In genomic region chr19:56333506-56333905, GRCh38 we compare ENCODE assay signal across 8 cellular contexts. TPM values are rescaled to one million over a fixed set of nuclear protein-coding genes. Genes with fewer than 3 reads are reported as not detected.
DNase-seq lines count a peak whose midpoint lies in the region; ATAC-seq and TF ChIP-seq lines count a peak whose summit lies in the region.

No MANE protein-coding gene starts in this region.

- H3K27me3 ChIP-seq in psoas muscle (ENCODE audit: insufficient read depth in 3 of 3, low read length in 2 of 3), result no peaks in the 10 kb centered on the region

- intact Hi-C loops in psoas muscle (cut with DNase I), result loop anchor here in 1 of 2 donors (5.0 kb wide), 1 partner anchor 81 kb away; no protein-coding TSS in a partner anchor

- H3K4me3 ChIP-seq in AG10803 (ENCODE audit: low read length) (no peak overlapping the region), GM12875 (ENCODE audit: low read depth, low read length) (no peak overlapping the region), WI38 (ENCODE audit: low read depth, low read length) (no peak overlapping the region), psoas muscle (no peak overlapping the region)

- TF ChIP-seq CTCF in AG10803 (conservative IDR thresholded peaks at IDR 0.05; ENCODE audit: low read length) (peak; percentile 79), GM12875 (IDR thresholded peaks at IDR 0.05; ENCODE audit: borderline replicate concordance, insufficient read depth, low read depth, low read length) (peak; percentile 60; the same call in 1 of the 2 replicates), WI38 (IDR thresholded peaks at IDR 0.05; ENCODE audit: low read depth, low read length) (peak; percentile 58), psoas muscle (IDR thresholded peaks at IDR 0.05) (peak; percentile 31)

- ATAC-seq in psoas muscle (no peak), HG03521 (IDR thresholded peaks at IDR 0.05; ENCODE audit: unreplicated experiment) (no peak)

- H3K36me3 ChIP-seq in psoas muscle (ENCODE audit: insufficient read depth in 1 of 2, low read depth in 1 of 2), result no peaks in the 10 kb centered on the region

- no peak overlapping the region for H3K27ac ChIP-seq in psoas muscle

- no peaks in the 10 kb centered on the region for H3K4me1 ChIP-seq in psoas muscle

- peaks cover 37% of the 10 kb centered on the region for H3K9me3 ChIP-seq in psoas muscle

- peak; percentile 65 for DNase-seq in AG10803 (ENCODE audit: low read depth)
- DNase-seq in NCI-H2171 (lab: John Stamatoyannopoulos, UW), result peak; percentile 31
- DNase-seq in fibroblast of gingiva (ENCODE audit: low read depth), result peak; percentile 41
- DNase-seq in psoas muscle, result no peak
- no peak for DNase-seq in mesenteric fat pad (ENCODE audit: low spot score)

RNA-seq across cellular contexts. Expression of gene ZSCAN5A, which starts 18.9 kb away (rescaled TPM):
- 10 to 100 TPM in 3 of 4 donors, 1 to 10 TPM in 1; 9.1 to 16.3 (median 10.9) TPM for total RNA-seq in psoas muscle
- 10 to 100 TPM in 1 of 3 donors, 1 to 10 TPM in 2; 3.8 to 13.1 (median 9.9) TPM for polyA plus RNA-seq in psoas muscle
- total RNA-seq in mesenteric fat pad, result 12.9 TPM

RNA-seq across cellular contexts. Expression of gene ZNF582, which starts 59.8 kb away (rescaled TPM):
- total RNA-seq in psoas muscle (1 to 10 TPM; 1.1 to 2.6 (median 1.3) TPM), mesenteric fat pad (3.1 TPM)
- polyA plus RNA-seq in psoas muscle, result 1 to 10 TPM; 1.1 to 2.4 (median 1.9) TPM

Comparison
In these comparisons a context has a peak if more than half of its experiments do, and no peak if none do; other contexts are left out.
1. DNase-seq: peak in AG10803 (single experiment), NCI-H2171 (single experiment) and fibroblast of gingiva (single experiment); none in psoas muscle (0 of 2) and mesenteric fat pad (single experiment).
2. Peak in every context shown above with its lines, with median percentiles within 50 percentile points of each other: CTCF ChIP-seq.